9 cellular contexts compared by ENCODE assay signal in genomic region chr10:3886191-3886590, GRCh38.
A peak's percentile ranks its signal among the peaks of the same experiment; 100 is the strongest.
DNase-seq lines count a peak whose midpoint lies in the region; ATAC-seq and TF ChIP-seq lines count a peak whose summit lies in the region.
"Had no signal": no experiment of that assay in that cellular context is flagged by ENCODE, and none has a peak within 500 bp of the region (broad histone marks: within the 10 kb centered on the region; RNA-seq: fewer than 3 reads in every experiment).

No MANE protein-coding gene starts in this region.

- peaks cover 42% of the 10 kb centered on the region for H3K4me1 ChIP-seq in Panc1 (ENCODE audit: control insufficient read depth, insufficient read depth, low read length)
- H3K4me1 ChIP-seq in effector memory CD4-positive, alpha-beta T cell (ENCODE audit: control insufficient read depth, insufficient read depth, low read length, poor library complexity, severe bottlenecking) = peaks cover 17% of the 10 kb centered on the region
- peaks cover 16 to 40% of the 10 kb centered on the region in 2 donors for H3K4me1 ChIP-seq in thoracic aorta (ENCODE audit: control insufficient read depth in 1 of 2, low read depth in 2 of 2)

- H3K9me3 ChIP-seq in Panc1 (ENCODE audit: control insufficient read depth, insufficient read depth, low read depth, low read length) = no peaks in the 10 kb centered on the region; the same call in 1 of the 2 replicates
- H3K9me3 ChIP-seq in effector memory CD4-positive, alpha-beta T cell (ENCODE audit: control insufficient read depth, low read length) = no peaks in the 10 kb centered on the region
- H3K9me3 ChIP-seq in thoracic aorta = no peaks in the 10 kb centered on the region

- peaks cover 19% of the 10 kb centered on the region for H3K4me1 Mint-ChIP-seq in memory B cell

- no peak for TF ChIP-seq CTCF in Panc1 (IDR thresholded peaks at IDR 0.05)
- TF ChIP-seq CTCF in thoracic aorta (IDR thresholded peaks at IDR 0.05) = no peak

- BruUV-seq in Panc1 (replicated peaks; lab: Mats Ljungman, UMichigan) = no TSS peak

- intact Hi-C loops in Panc1 (cut with micrococcal nuclease; ENCODE audit: unreplicated experiment) = loop anchor here (5.0 kb wide), 2 partner anchors 34 to 99 kb away; partner anchors contain the start of gene KLF6

- peak; percentile 68 for ATAC-seq in Panc1
- ATAC-seq in memory B cell (ENCODE audit: low read depth) = no peak
- no peak for ATAC-seq in thoracic aorta (ENCODE audit: insufficient number of reproducible peaks, low FRiP score, low read depth)
- ATAC-seq: activated CD8-positive, alpha-beta T cell treated with anti-CD3 and anti-CD28 coated beads, Interleukin-2, amount 10 ng/mL, durations not matched to agents 7 days and 5 days had no signal

- in situ Hi-C loops in Panc1 (cut with HindIII; ENCODE audit: low pct_unique_long_range_greater_than_20kb, low sequenced_read_pairs) = no loop called here

- H3K36me3 ChIP-seq in Panc1 (ENCODE audit: control insufficient read depth, insufficient read depth, low read length) = no peaks in the 10 kb centered on the region
- H3K36me3 ChIP-seq in effector memory CD4-positive, alpha-beta T cell (ENCODE audit: control insufficient read depth, insufficient read depth, low read length) = no peaks in the 10 kb centered on the region
- no peaks in the 10 kb centered on the region for H3K36me3 ChIP-seq in thoracic aorta

- CTCF ChIA-PET in Panc1 (lab: Charles Lee) = interaction anchor here (0.7 kb wide), 1 partner anchor 32 kb away, joined by 4 read pairs; no protein-coding TSS in a partner anchor

- peak overlapping the region; percentile 100 for H3K27ac ChIP-seq in Panc1 (ENCODE audit: low read length)
- peak overlapping the region; percentile 87 for H3K27ac ChIP-seq in effector memory CD4-positive, alpha-beta T cell (ENCODE audit: insufficient read depth, low read length, poor library complexity, severe bottlenecking)
- H3K27ac ChIP-seq in thoracic aorta = peak overlapping the region; percentile 89 to 95

- H3K4me3 Mint-ChIP-seq in memory B cell = no peak overlapping the region
- H3K4me3 Mint-ChIP-seq: activated CD8-positive, alpha-beta T cell treated with anti-CD3 and anti-CD28 coated beads, Interleukin-2, amount 10 ng/mL, durations not matched to agents 7 days and 5 days had no signal

- no peaks in the 10 kb centered on the region for H3K27me3 ChIP-seq in Panc1 (ENCODE audit: control insufficient read depth, insufficient read depth, low read length)
- H3K27me3 ChIP-seq in effector memory CD4-positive, alpha-beta T cell (replicated peaks; ENCODE audit: control insufficient read depth, insufficient read depth, low read length, poor library complexity, severe bottlenecking) = no peaks in the 10 kb centered on the region
- H3K27me3 ChIP-seq in thoracic aorta (replicated peaks; ENCODE audit: insufficient read depth) = no peaks in the 10 kb centered on the region

- H3K27me3 Mint-ChIP-seq in memory B cell = peaks cover 2% of the 10 kb centered on the region

- POLR2A ChIA-PET in Panc1 (lab: Charles Lee) = interaction anchor here (0.6 to 1.4 kb wide), 2 partner anchors 33 to 101 kb away, joined by 5 to 6 read pairs; partner anchors contain the start of gene KLF6

- DNase-seq in Panc1 (ENCODE audit: low read depth, low spot score) = no peak
- DNase-seq in effector memory CD4-positive, alpha-beta T cell = no peak
- DNase-seq in memory B cell (ENCODE audit: low spot score in 2 of 2) = no peak
- no peak for DNase-seq in thoracic aorta (ENCODE audit: low spot score)
- DNase-seq in activated effector memory CD4-positive, alpha-beta T cell treated with anti-CD3 and anti-CD28 coated beads, Interleukin-2, amount 50 U/mL, for 16 hours = no peak
- no peak for DNase-seq in NCI-H748 (lab: John Stamatoyannopoulos, UW; ENCODE audit: unreplicated experiment)
- no peak for DNase-seq in SHP77 treated with DMSO at 0.1 percent for 48 hours (lab: John Stamatoyannopoulos, UW)
- DNase-seq: activated CD8-positive, alpha-beta T cell treated with anti-CD3 and anti-CD28 coated beads, Interleukin-2, amount 10 ng/mL, durations not matched to agents 7 days and 5 days; NCI-H2081 had no signal

- H3K9me3 Mint-ChIP-seq in memory B cell = no peaks in the 10 kb centered on the region

- H3K4me3 ChIP-seq in Panc1 (ENCODE audit: low read depth in 2 of 2, low read length in 2 of 2) (peak overlapping the region; percentile 13 to 22), thoracic aorta (peak overlapping the region; percentile 39)
- H3K4me3 ChIP-seq in effector memory CD4-positive, alpha-beta T cell (ENCODE audit: insufficient read depth, low read depth, low read length, poor library complexity, severe bottlenecking) = no peak overlapping the region

- peak overlapping the region; percentile 84 for H3K27ac Mint-ChIP-seq in memory B cell
- H3K27ac Mint-ChIP-seq: activated CD8-positive, alpha-beta T cell treated with anti-CD3 and anti-CD28 coated beads, Interleukin-2, amount 10 ng/mL, durations not matched to agents 7 days and 5 days had no signal

- H3K36me3 Mint-ChIP-seq in memory B cell = no peaks in the 10 kb centered on the region
